ENCODE assay signal across 1 cellular context in genomic region chr11:48230057-48230456, GRCh38.
DNase-seq lines count a peak whose midpoint lies in the region; ATAC-seq and TF ChIP-seq lines count a peak whose summit lies in the region.
"Not testable (repeated sequence)": the region's sequence is repeated elsewhere in the genome, so short reads cannot be mapped to it uniquely, and the experiment has no call there.

No MANE protein-coding gene starts in this region.

- not testable (repeated sequence) for H3K27me3 ChIP-seq in DND-41 (ENCODE audit: insufficient read depth, low read length, poor library complexity)

- peak; percentile 71 for ATAC-seq in DND-41 (ENCODE audit: insufficient read depth, low read depth)

- H3K4me2 ChIP-seq in DND-41 (ENCODE audit: insufficient read depth, low read length): not testable (repeated sequence)

- H3K4me1 ChIP-seq in DND-41 (ENCODE audit: insufficient read depth, low read length): not testable (repeated sequence)

- H3K36me3 ChIP-seq in DND-41 (ENCODE audit: insufficient read depth, low read length): not testable (repeated sequence)

- H3K4me3 ChIP-seq in DND-41 (ENCODE audit: low read depth in 1 of 2, low read length in 2 of 2): not testable (repeated sequence)

- H3K9me3 ChIP-seq in DND-41 (ENCODE audit: insufficient read depth, low read length, severe bottlenecking): not testable (repeated sequence)

- TF ChIP-seq CTCF in DND-41 (IDR thresholded peaks at IDR 0.05; ENCODE audit: borderline replicate concordance, extremely low read depth, low read length, poor library complexity, severe bottlenecking): not testable (repeated sequence)

- peak; percentile 54 for DNase-seq in DND-41

- H3K9ac ChIP-seq in DND-41 (ENCODE audit: low read depth, low read length): not testable (repeated sequence)

- not testable (repeated sequence) for H4K20me1 ChIP-seq in DND-41 (ENCODE audit: insufficient read depth, low read length)

- H2AFZ ChIP-seq in DND-41 (ENCODE audit: low read depth, low read length): not testable (repeated sequence)

- not testable (repeated sequence) for H3K79me2 ChIP-seq in DND-41 (ENCODE audit: insufficient read depth, low read length)

- not testable (repeated sequence) for H3K27ac ChIP-seq in DND-41 (ENCODE audit: low read length)
